15 cellular contexts compared by ENCODE assay signal in the genomic region with DNA sequence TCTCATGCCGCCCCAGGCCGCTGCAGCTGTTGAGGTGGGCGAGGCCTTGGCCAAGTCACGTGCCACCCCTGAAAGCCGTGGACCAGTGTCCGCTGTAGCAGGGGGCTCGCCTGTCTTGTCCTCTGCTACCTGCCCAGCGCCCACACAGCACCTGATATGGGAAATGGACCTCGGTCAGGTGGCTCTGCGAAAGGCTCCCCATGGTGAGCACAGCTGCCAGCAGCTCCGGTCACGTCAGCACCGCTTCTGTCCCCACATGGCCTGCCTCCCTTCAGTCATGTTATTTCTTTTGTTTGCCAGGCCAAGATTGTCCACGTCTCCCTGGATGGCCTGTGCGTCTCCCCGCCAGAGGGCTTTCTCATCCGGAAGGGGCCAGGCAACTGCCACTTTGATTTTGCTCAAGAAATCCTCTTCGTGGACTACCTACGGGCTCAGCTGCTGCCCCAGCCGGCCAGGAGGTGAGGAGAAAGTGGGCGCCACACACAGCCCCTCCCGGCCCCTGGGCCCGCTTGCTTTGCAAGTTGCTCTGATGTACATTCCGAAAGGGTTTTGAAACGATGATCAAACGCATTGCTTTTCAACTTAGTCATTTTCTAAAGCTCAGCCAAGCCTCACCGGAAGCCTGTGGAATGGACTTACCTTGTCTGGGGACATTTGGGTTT.
DNase-seq lines count a peak whose midpoint lies in the region; ATAC-seq and TF ChIP-seq lines count a peak whose summit lies in the region.
"Had no signal": no experiment of that assay in that cellular context is flagged by ENCODE, and none has a peak within 500 bp of the region (broad histone marks: within the 10 kb centered on the region; RNA-seq: fewer than 3 reads in every experiment).

No MANE protein-coding gene starts in this region.

- no peaks in the 10 kb centered on the region for H3K27me3 Mint-ChIP-seq in activated T-cell treated with anti-CD3 and anti-CD28 coated beads, Interleukin-2, amount 50 U/mL, for 72 hours (ENCODE audit: low read depth)
- H3K27me3 Mint-ChIP-seq: activated CD8-positive, alpha-beta T cell treated with anti-CD3 and anti-CD28 coated beads for 36 hours; activated naive CD8-positive, alpha-beta T cell treated with anti-CD3 and anti-CD28 coated beads for 36 hours; naive thymus-derived CD8-positive, alpha-beta T cell had no signal

- no peaks in the 10 kb centered on the region for H3K36me3 Mint-ChIP-seq in activated T-cell treated with anti-CD3 and anti-CD28 coated beads, Interleukin-2, amount 50 U/mL, for 72 hours (ENCODE audit: insufficient read depth in 2 of 2)

- peaks cover 0 to 17% of the 10 kb centered on the region in 2 donors for H3K4me1 ChIP-seq in thyroid gland

- H3K27me3 ChIP-seq in WERI-Rb-1 (ENCODE audit: insufficient read depth, low read depth, severe bottlenecking) (no peaks in the 10 kb centered on the region), thyroid gland (no peaks in the 10 kb centered on the region)

- no peaks in the 10 kb centered on the region for H3K4me1 Mint-ChIP-seq in activated T-cell treated with anti-CD3 and anti-CD28 coated beads, Interleukin-2, amount 50 U/mL, for 72 hours (ENCODE audit: low read depth)
- H3K4me1 Mint-ChIP-seq: activated naive CD8-positive, alpha-beta T cell treated with anti-CD3 and anti-CD28 coated beads for 36 hours; H9; naive thymus-derived CD8-positive, alpha-beta T cell; stimulated activated effector memory CD8-positive, alpha-beta T cell treated with anti-CD3 and anti-CD28 coated beads, Interleukin-12 subunit alpha, Interleukin-12 subunit beta, amount 100 ng/mL, for 72 hours had no signal

- H3K9me3 ChIP-seq in WERI-Rb-1 (ENCODE audit: severe bottlenecking) (no peaks in the 10 kb centered on the region), thyroid gland (no peaks in the 10 kb centered on the region)

- peak overlapping the region; percentile 76 for H3K27ac ChIP-seq in WERI-Rb-1
- H3K27ac ChIP-seq in thyroid gland = peak overlapping the region; percentile 46 to 77 (median 58)

- no peak for TF ChIP-seq POLR2A in thyroid gland (IDR thresholded peaks at IDR 0.05)

- DNase-seq in activated T-cell treated with anti-CD3 and anti-CD28 coated beads, Interleukin-2, amount 50 U/mL, for 72 hours = no peak
- DNase-seq in activated T-cell treated with anti-CD3 and anti-CD28 coated beads, Interleukin-2, amount 50 U/mL, for 48 hours = no peak
- peak; percentile 55 for DNase-seq in WERI-Rb-1
- DNase-seq in islet precursor cell = peak; percentile 89
- peak; percentile 74 to 77 for DNase-seq in thyroid gland
- DNase-seq in HuH-7 (ENCODE audit: low spot score) = no peak
- DNase-seq: activated CD8-positive, alpha-beta T cell treated with anti-CD3 and anti-CD28 coated beads for 36 hours; activated naive CD8-positive, alpha-beta T cell treated with anti-CD3 and anti-CD28 coated beads for 36 hours; H9; KG1; naive thymus-derived CD8-positive, alpha-beta T cell; NCI-H446 had no signal

- H3K27ac Mint-ChIP-seq in activated T-cell treated with anti-CD3 and anti-CD28 coated beads, Interleukin-2, amount 50 U/mL, for 72 hours = peak overlapping the region; percentile 18
- H3K27ac Mint-ChIP-seq: activated CD8-positive, alpha-beta T cell treated with anti-CD3 and anti-CD28 coated beads for 36 hours; activated naive CD8-positive, alpha-beta T cell treated with anti-CD3 and anti-CD28 coated beads for 36 hours; naive thymus-derived CD8-positive, alpha-beta T cell; stimulated activated effector memory CD8-positive, alpha-beta T cell treated with anti-CD3 and anti-CD28 coated beads, Interleukin-12 subunit alpha, Interleukin-12 subunit beta, amount 100 ng/mL, for 72 hours had no signal

- TF ChIP-seq CTCF in WERI-Rb-1 (IDR thresholded peaks at IDR 0.05; ENCODE audit: low read depth, low read length) (no peak), thyroid gland (IDR thresholded peaks at IDR 0.05) (no peak)

- intact Hi-C loops in thyroid gland (cut with DNase I) = no loop called here

- no peak for ATAC-seq in activated T-cell treated with anti-CD3 and anti-CD28 coated beads, Interleukin-2, amount 50 U/mL, for 72 hours (replicated peaks in 1 of 2)
- ATAC-seq in GM19035 (IDR thresholded peaks at IDR 0.05; ENCODE audit: unreplicated experiment) (no peak), GM19452 (IDR thresholded peaks at IDR 0.05; ENCODE audit: unreplicated experiment) (no peak)
- ATAC-seq: activated CD8-positive, alpha-beta T cell treated with anti-CD3 and anti-CD28 coated beads for 36 hours; naive thymus-derived CD8-positive, alpha-beta T cell; stimulated activated effector memory CD8-positive, alpha-beta T cell treated with anti-CD3 and anti-CD28 coated beads, Interleukin-12 subunit alpha, Interleukin-12 subunit beta, amount 100 ng/mL, for 72 hours had no signal

- WGBS in thyroid gland, 2 donors = 64 to 75% methylated on average over 17 to 27 of the region's 27 CpGs

- H3K4me3 Mint-ChIP-seq in activated T-cell treated with anti-CD3 and anti-CD28 coated beads, Interleukin-2, amount 50 U/mL, for 72 hours = no peak overlapping the region
- H3K4me3 Mint-ChIP-seq: activated CD8-positive, alpha-beta T cell treated with anti-CD3 and anti-CD28 coated beads for 36 hours; activated naive CD8-positive, alpha-beta T cell treated with anti-CD3 and anti-CD28 coated beads for 36 hours; H9; naive thymus-derived CD8-positive, alpha-beta T cell; stimulated activated effector memory CD8-positive, alpha-beta T cell treated with anti-CD3 and anti-CD28 coated beads, Interleukin-12 subunit alpha, Interleukin-12 subunit beta, amount 100 ng/mL, for 72 hours had no signal

- H3K9me3 Mint-ChIP-seq in activated T-cell treated with anti-CD3 and anti-CD28 coated beads, Interleukin-2, amount 50 U/mL, for 72 hours = no peaks in the 10 kb centered on the region
- H3K9me3 Mint-ChIP-seq: activated CD8-positive, alpha-beta T cell treated with anti-CD3 and anti-CD28 coated beads for 36 hours; activated naive CD8-positive, alpha-beta T cell treated with anti-CD3 and anti-CD28 coated beads for 36 hours; naive thymus-derived CD8-positive, alpha-beta T cell; stimulated activated effector memory CD8-positive, alpha-beta T cell treated with anti-CD3 and anti-CD28 coated beads, Interleukin-12 subunit alpha, Interleukin-12 subunit beta, amount 100 ng/mL, for 72 hours had no signal

- no peak overlapping the region for H3K4me3 ChIP-seq in WERI-Rb-1 (ENCODE audit: low read depth, low read length)
- H3K4me3 ChIP-seq in thyroid gland (replicated peaks in 1 of 3) = no peak overlapping the region

- H3K36me3 ChIP-seq in WERI-Rb-1 (peaks cover 98% of the 10 kb centered on the region), thyroid gland (peaks cover 0 to 25% of the 10 kb centered on the region in 2 donors)

Comparison
In these comparisons a context has a peak if more than half of its experiments do, and no peak if none do; other contexts are left out.
1. DNase-seq: peak in WERI-Rb-1 (single experiment), islet precursor cell (single experiment) and thyroid gland (2 of 2); none in activated T-cell treated with anti-CD3 and anti-CD28 coated beads, Interleukin-2, amount 50 U/mL, for 72 hours (0 of 2), activated T-cell treated with anti-CD3 and anti-CD28 coated beads, Interleukin-2, amount 50 U/mL, for 48 hours (0 of 2) and HuH-7 (single experiment).